In the genomic region with DNA sequence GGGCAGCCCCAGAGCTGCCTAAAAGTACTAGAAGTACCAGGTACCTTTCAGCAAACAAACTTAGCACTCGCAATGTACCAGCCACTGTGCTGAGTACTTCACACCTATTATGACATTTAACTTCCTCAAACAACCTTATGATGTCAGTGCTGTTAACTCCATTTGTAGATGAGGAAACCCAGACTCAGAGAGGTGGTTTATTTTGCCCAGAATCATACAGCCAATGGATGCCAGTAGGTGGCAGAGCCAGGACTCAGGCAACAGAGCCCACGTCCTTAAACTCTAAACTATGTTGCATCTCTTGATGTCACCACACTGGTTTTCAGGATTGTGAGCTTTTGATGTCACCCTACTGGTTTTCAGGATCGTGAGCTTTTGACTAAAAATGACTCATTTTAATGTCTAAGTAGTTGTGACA, we compare ENCODE assay signal across 16 cellular contexts.
DNase-seq lines count a peak whose midpoint lies in the region; ATAC-seq and TF ChIP-seq lines count a peak whose summit lies in the region.
"Had no signal": no experiment of that assay in that cellular context is flagged by ENCODE, and none has a peak within 500 bp of the region (broad histone marks: within the 10 kb centered on the region; RNA-seq: fewer than 3 reads in every experiment).

No MANE protein-coding gene starts in this region.

- no peak overlapping the region for H3K9ac ChIP-seq in MM.1S (ENCODE audit: low read length)

- CTCF ChIA-PET in naive thymus-derived CD4-positive, alpha-beta T cell (lab: Charles Lee) = interaction anchor here (0.6 kb wide), 1 partner anchor 12 kb away, joined by 3 read pairs; no protein-coding TSS in a partner anchor

- in situ Hi-C loops in KBM-7 (cut with MboI; ENCODE audit: low pct_unique_long_range_greater_than_20kb, low sequenced_read_pairs) = no loop called here

- peak; percentile 16 for DNase-seq in NCI-H510A treated with DMSO at 0.1 percent for 48 hours (lab: John Stamatoyannopoulos, UW)
- DNase-seq in NCI-H510A (lab: John Stamatoyannopoulos, UW) = no peak
- DNase-seq in KBM-7 = peak; percentile 52
- DNase-seq in SW480 (ENCODE audit: low spot score) = peak; percentile 9
- DNase-seq in naive thymus-derived CD4-positive, alpha-beta T cell = peak in 1 of 9 donors; percentile 2
- no peak for DNase-seq in MM.1S
- DNase-seq: mesenchymal stem cell, NCI-H146, NCI-H748 treated with DMSO at 0.1 percent for 48 hours, occipital lobe had no signal

- TF ChIP-seq CTCF in MM.1S (IDR thresholded peaks at IDR 0.05; ENCODE audit: low read length) = no peak

- no peak overlapping the region for H3K27ac ChIP-seq in naive thymus-derived CD4-positive, alpha-beta T cell (ENCODE audit: low read depth, low read length)
- H3K27ac ChIP-seq in MM.1S (ENCODE audit: low read length) = no peak overlapping the region
- H3K27ac ChIP-seq: ascending aorta, skin epidermis, suprapubic skin had no signal

- peaks cover 0 to 4% (median 0%) of the 10 kb centered on the region in 7 donors for H3K4me1 Mint-ChIP-seq in naive thymus-derived CD4-positive, alpha-beta T cell

- H3K36me3 ChIP-seq in naive thymus-derived CD4-positive, alpha-beta T cell (ENCODE audit: control insufficient read depth in 2 of 3, insufficient read depth in 3 of 3, low read length in 3 of 3) = no peaks in the 10 kb centered on the region
- H3K36me3 ChIP-seq in MM.1S (replicated peaks; ENCODE audit: insufficient read depth, low read length) = no peaks in the 10 kb centered on the region
- H3K36me3 ChIP-seq: ascending aorta, suprapubic skin had no signal

- H3K36me3 Mint-ChIP-seq in naive thymus-derived CD4-positive, alpha-beta T cell = peaks cover 0 to 3% (median 0%) of the 10 kb centered on the region in 5 donors

- no peak overlapping the region for H3K4me2 ChIP-seq in MM.1S (ENCODE audit: low read depth, low read length)

- no peaks in the 10 kb centered on the region for H3K9me2 ChIP-seq in MM.1S (replicated peaks; ENCODE audit: insufficient read depth, low read length)

- no peaks in the 10 kb centered on the region for H3K79me2 ChIP-seq in MM.1S (ENCODE audit: low read length)

- H2AFZ ChIP-seq in MM.1S (ENCODE audit: low read length) = no peak overlapping the region

- H4K20me1 ChIP-seq in MM.1S (ENCODE audit: insufficient read depth, low read length) = no peaks in the 10 kb centered on the region

- POLR2A ChIA-PET in naive thymus-derived CD4-positive, alpha-beta T cell (lab: Charles Lee) = no interaction called here

- no peak overlapping the region for H3K4me3 Mint-ChIP-seq in naive thymus-derived CD4-positive, alpha-beta T cell

- ATAC-seq in naive thymus-derived CD4-positive, alpha-beta T cell = peak; percentile 52
- ATAC-seq in HG02759 (IDR thresholded peaks at IDR 0.05; ENCODE audit: unreplicated experiment) (no peak), HG03108 (IDR thresholded peaks at IDR 0.05; ENCODE audit: unreplicated experiment) (no peak)
- ATAC-seq: activated CD4-positive, CD25-positive, alpha-beta regulatory T cell treated with anti-CD3 and anti-CD28 coated beads, Interleukin-2, amount 50 U/mL, for 24 hours had no signal

- peaks cover 0 to 4% (median 0%) of the 10 kb centered on the region in 5 donors for H3K27me3 Mint-ChIP-seq in naive thymus-derived CD4-positive, alpha-beta T cell

- H3K9me3 ChIP-seq in naive thymus-derived CD4-positive, alpha-beta T cell (ENCODE audit: control insufficient read depth in 2 of 3, low read length in 3 of 3) = no peaks in the 10 kb centered on the region
- H3K9me3 ChIP-seq in MM.1S (replicated peaks; ENCODE audit: insufficient read depth, low read length) = no peaks in the 10 kb centered on the region
- H3K9me3 ChIP-seq: ascending aorta, suprapubic skin had no signal

- H3F3A ChIP-seq in MM.1S (ENCODE audit: insufficient read depth, low read length) = no peaks in the 10 kb centered on the region

- H3K9me3 Mint-ChIP-seq in naive thymus-derived CD4-positive, alpha-beta T cell = no peaks in the 10 kb centered on the region

- intact Hi-C loops in naive thymus-derived CD4-positive, alpha-beta T cell (cut with micrococcal nuclease) = no loop called here

- H3K4me1 ChIP-seq in naive thymus-derived CD4-positive, alpha-beta T cell (ENCODE audit: control insufficient read depth in 2 of 2, insufficient read depth in 2 of 2, low read length in 2 of 2) = no peaks in the 10 kb centered on the region
- no peaks in the 10 kb centered on the region for H3K4me1 ChIP-seq in MM.1S (ENCODE audit: low read length)
- H3K4me1 ChIP-seq: ascending aorta had no signal

- no peak overlapping the region for H3K27ac Mint-ChIP-seq in naive thymus-derived CD4-positive, alpha-beta T cell

- H3K27me3 ChIP-seq in naive thymus-derived CD4-positive, alpha-beta T cell (ENCODE audit: control insufficient read depth in 2 of 2, insufficient read depth in 2 of 2, low read length in 2 of 2) = no peaks in the 10 kb centered on the region
- H3K27me3 ChIP-seq in MM.1S (replicated peaks; ENCODE audit: insufficient read depth, low read length) = no peaks in the 10 kb centered on the region
- H3K27me3 ChIP-seq: ascending aorta, suprapubic skin had no signal

- H3K4me3 ChIP-seq in naive thymus-derived CD4-positive, alpha-beta T cell (ENCODE audit: low read length) = no peak overlapping the region
- H3K4me3 ChIP-seq in MM.1S (ENCODE audit: low read length) = no peak overlapping the region
- H3K4me3 ChIP-seq: ascending aorta, skin epidermis, suprapubic skin had no signal

Comparison
In these comparisons a context has a peak if more than half of its experiments do, and no peak if none do; other contexts are left out.
1. DNase-seq: peak in NCI-H510A treated with DMSO at 0.1 percent for 48 hours (single experiment), KBM-7 (single experiment) and SW480 (single experiment); none in NCI-H510A (single experiment) and MM.1S (single experiment).